In genomic region chr15:52567886-52568568, GRCh38 we compare ENCODE assay signal across 8 cellular contexts. TPM values are rescaled to one million over a fixed set of nuclear protein-coding genes. Genes with fewer than 3 reads are reported as not detected.
A peak's percentile ranks its signal among the peaks of the same experiment; 100 is the strongest.
DNase-seq lines count a peak whose midpoint lies in the region; ATAC-seq, FAIRE-seq and TF ChIP-seq lines count a peak whose summit lies in the region.

No MANE protein-coding gene starts in this region.

- no peak for FAIRE-seq in astrocyte (lab: Jason Lieb, UNC)

- H3K27ac ChIP-seq in SJSA1 = peak overlapping the region; percentile 87
- H3K27ac ChIP-seq in astrocyte (ENCODE audit: low read depth, low read length) = peak overlapping the region; percentile 95
- peak overlapping the region; percentile 73 for H3K27ac ChIP-seq in iPS-18a (ENCODE audit: low read length)
- peak overlapping the region; percentile 83 to 99 (median 94) for H3K27ac ChIP-seq in skin epidermis

- H4K20me1 ChIP-seq in astrocyte (ENCODE audit: insufficient read depth, low read length) = peaks cover 48% of the 10 kb centered on the region

- H3K9me3 ChIP-seq in SJSA1 (replicated peaks) (no peaks in the 10 kb centered on the region), astrocyte (ENCODE audit: insufficient read depth, low read depth, low read length) (no peaks in the 10 kb centered on the region), iPS-18a (ENCODE audit: control insufficient read depth, low read depth, low read length) (no peaks in the 10 kb centered on the region)

- no peak for TF ChIP-seq CTCF in astrocyte (IDR thresholded peaks at IDR 0.05; ENCODE audit: insufficient read depth, low read depth, low read length)

- H3K27me3 ChIP-seq in SJSA1 (replicated peaks) (no peaks in the 10 kb centered on the region), astrocyte (ENCODE audit: insufficient read depth, low read length) (no peaks in the 10 kb centered on the region), iPS-18a (ENCODE audit: control insufficient read depth, insufficient read depth, low read length) (no peaks in the 10 kb centered on the region)

- peaks cover 17% of the 10 kb centered on the region for H3K4me1 Mint-ChIP-seq in astrocyte (ENCODE audit: low read depth, unreplicated experiment)

- H3K4me1 ChIP-seq in SJSA1 (replicated peaks) (peaks cover 20% of the 10 kb centered on the region), astrocyte (ENCODE audit: insufficient read depth, low read length) (peaks cover 13% of the 10 kb centered on the region), iPS-18a (ENCODE audit: control insufficient read depth, low read depth, low read length) (peaks cover 12% of the 10 kb centered on the region)

- H3K36me3 ChIP-seq in SJSA1 = peaks cover 30% of the 10 kb centered on the region
- no peaks in the 10 kb centered on the region for H3K36me3 ChIP-seq in astrocyte (ENCODE audit: insufficient read depth, low read length)
- H3K36me3 ChIP-seq in iPS-18a (ENCODE audit: control insufficient read depth, low read depth, low read length) = no peaks in the 10 kb centered on the region

- H3K4me2 ChIP-seq in astrocyte (ENCODE audit: low read length) = peak overlapping the region; percentile 87

- peak overlapping the region; percentile 73 for H3K4me3 ChIP-seq in SJSA1
- H3K4me3 ChIP-seq in astrocyte (ENCODE audit: insufficient read depth, low read depth, low read length) = peak overlapping the region; percentile 93
- peak overlapping the region; percentile 86 for H3K4me3 ChIP-seq in iPS-18a (ENCODE audit: low read length)
- peak overlapping the region; percentile 49 to 77 (median 69) for H3K4me3 ChIP-seq in skin epidermis

- H3K36me3 Mint-ChIP-seq in astrocyte (ENCODE audit: low read depth, unreplicated experiment) = no peaks in the 10 kb centered on the region

- H3K27ac Mint-ChIP-seq in astrocyte (ENCODE audit: unreplicated experiment) = peak overlapping the region; percentile 98

- H3K9ac ChIP-seq in astrocyte (ENCODE audit: low read length) (peak overlapping the region; percentile 93), iPS-18a (ENCODE audit: low read length) (peak overlapping the region; percentile 95)

- DNase-seq in A172 (ENCODE audit: low spot score) (peak; percentile 29), HCEC 1CT (peak; percentile 19), SJSA1 (ENCODE audit: low read depth in 1 of 2, low spot score in 2 of 2) (peak in 1 of 2 experiments; percentile 31), astrocyte (ENCODE audit: low read depth) (no peak)

- no peaks in the 10 kb centered on the region for H3K27me3 Mint-ChIP-seq in astrocyte (ENCODE audit: low read depth, unreplicated experiment)

- no peak for ATAC-seq in GM19351 (IDR thresholded peaks at IDR 0.05; ENCODE audit: unreplicated experiment)
- ATAC-seq in HG02973 (IDR thresholded peaks at IDR 0.05; ENCODE audit: unreplicated experiment) = no peak

- H3K4me3 Mint-ChIP-seq in astrocyte (ENCODE audit: unreplicated experiment) = peak overlapping the region; percentile 98

- H2AFZ ChIP-seq in astrocyte (ENCODE audit: low read depth, low read length) = peak overlapping the region; percentile 86

- peaks cover 58% of the 10 kb centered on the region for H3K79me2 ChIP-seq in astrocyte (ENCODE audit: insufficient read depth, low read length)

- no peaks in the 10 kb centered on the region for H3K9me3 Mint-ChIP-seq in astrocyte (ENCODE audit: unreplicated experiment)

RNA-seq across cellular contexts. Expression of gene ARPP19, which starts 0.8 kb away (rescaled TPM):
- total RNA-seq in A172 (2014; rRNA removed; shearing (Covaris generic)) = 167 and 212 TPM in 2 replicates
- 159 and 164 TPM in 2 replicates for total RNA-seq in SJSA1 (2014; rRNA removed; shearing (Covaris generic))
- 182 and 198 TPM in 2 replicates for total RNA-seq in astrocyte

RNA-seq across cellular contexts. Expression of gene MYO5A, which starts 39.3 kb away (rescaled TPM):
- total RNA-seq in A172 (2014; rRNA removed; shearing (Covaris generic)) = 23.9 and 33.4 TPM in 2 replicates
- 23.2 and 36.3 TPM in 2 replicates for total RNA-seq in SJSA1 (2014; rRNA removed; shearing (Covaris generic))
- total RNA-seq in astrocyte = 47.6 and 47.7 TPM in 2 replicates
